ENCODE assay signal across 14 cellular contexts in genomic region chr5:38497946-38498345, GRCh38. TPM values are rescaled to one million over a fixed set of nuclear protein-coding genes. Genes with fewer than 3 reads are reported as not detected.
DNase-seq lines count a peak whose midpoint lies in the region; ATAC-seq, FAIRE-seq and TF ChIP-seq lines count a peak whose summit lies in the region.
"Had no signal": no experiment of that assay in that cellular context is flagged by ENCODE, and none has a peak within 500 bp of the region (broad histone marks: within the 10 kb centered on the region; RNA-seq: fewer than 3 reads in every experiment).

No MANE protein-coding gene starts in this region.

- no peak overlapping the region for H3K4me3 ChIP-seq in hepatocyte
- H3K4me3 ChIP-seq: thyroid gland had no signal

- no peak for TF ChIP-seq POLR2A in H54 (IDR thresholded peaks at IDR 0.05; ENCODE audit: low read depth, low read length)

- H4K20me1 ChIP-seq in hepatocyte (ENCODE audit: insufficient read depth, poor library complexity, severe bottlenecking): no peaks in the 10 kb centered on the region

- peak; percentile 10 for DNase-seq in ACHN
- DNase-seq in H54 (ENCODE audit: insufficient read length, low spot score): no peak
- DNase-seq in WTC11 (ENCODE audit: low spot score): no peak
- DNase-seq in hepatocyte (ENCODE audit: low spot score): peak; percentile 20
- no peak for DNase-seq in GM19240 (ENCODE audit: insufficient read length, low spot score)
- no peak for DNase-seq in naive thymus-derived CD8-positive, alpha-beta T cell
- DNase-seq in natural killer cell: no peak
- DNase-seq in NCI-H510A (lab: John Stamatoyannopoulos, UW): no peak
- DNase-seq: activated CD4-positive, CD25-positive, alpha-beta regulatory T cell; DMS79 treated with DMSO at 0.1 percent for 48 hours; foreskin melanocyte; NK-92 treated with Interleukin-12 subunit alpha and Interleukin-12 subunit beta, amount 100 ng/mL, for 24 hours; stimulated activated CD4-positive, alpha-beta T cell treated with anti-CD3 and anti-CD28 coated beads, Interleukin-1b, Interleukin-23, amount 100 ng/mL, for 48 hours; thyroid gland had no signal

- peak; percentile 94 for ATAC-seq in WTC11
- ATAC-seq in naive thymus-derived CD8-positive, alpha-beta T cell: no peak
- no peak for ATAC-seq in natural killer cell

- H3K27ac Mint-ChIP-seq in WTC11: no peak overlapping the region
- no peak overlapping the region for H3K27ac Mint-ChIP-seq in naive thymus-derived CD8-positive, alpha-beta T cell
- H3K27ac Mint-ChIP-seq in natural killer cell: no peak overlapping the region

- H3K4me3 Mint-ChIP-seq in WTC11: no peak overlapping the region
- no peak overlapping the region for H3K4me3 Mint-ChIP-seq in naive thymus-derived CD8-positive, alpha-beta T cell
- H3K4me3 Mint-ChIP-seq in natural killer cell: no peak overlapping the region

- H3K79me2 ChIP-seq in hepatocyte: no peaks in the 10 kb centered on the region

- no peaks in the 10 kb centered on the region for H3K9me2 ChIP-seq in hepatocyte (replicated peaks; ENCODE audit: insufficient read depth)

- peaks cover 10% of the 10 kb centered on the region for H3K4me1 Mint-ChIP-seq in WTC11
- H3K4me1 Mint-ChIP-seq in naive thymus-derived CD8-positive, alpha-beta T cell: no peaks in the 10 kb centered on the region
- H3K4me1 Mint-ChIP-seq in natural killer cell: no peaks in the 10 kb centered on the region

- no peak overlapping the region for H2AFZ ChIP-seq in hepatocyte

- no peaks in the 10 kb centered on the region for H3K4me1 ChIP-seq in hepatocyte (ENCODE audit: insufficient read depth)
- H3K4me1 ChIP-seq: thyroid gland had no signal

- TF ChIP-seq CTCF in WTC11 (IDR thresholded peaks at IDR 0.05) (no peak), hepatocyte (IDR thresholded peaks at IDR 0.05; ENCODE audit: poor library complexity) (peak; percentile 32), natural killer cell (IDR thresholded peaks at IDR 0.05) (no peak)

- H3K4me2 ChIP-seq in hepatocyte: no peak overlapping the region

- FAIRE-seq in H54 (lab: Jason Lieb, UNC): peak; percentile 41

- intact Hi-C loops in natural killer cell (cut with micrococcal nuclease): no loop called here

- CTCF ChIA-PET in WTC11 (lab: Charles Lee): interaction anchor here (1.4 kb wide), 1 partner anchor 56 kb away, joined by 9 read pairs; no protein-coding TSS in a partner anchor

- 71% methylated on average over 2 of the region's 2 CpGs for WGBS in hepatocyte (ENCODE audit: low lambda C conversion rate, missing lambda C conversion rate)

- no peaks in the 10 kb centered on the region for H3K36me3 ChIP-seq in hepatocyte (replicated peaks; ENCODE audit: insufficient read depth, low read depth)

- in situ Hi-C loops in ACHN (cut with HindIII; ENCODE audit: low pct_ligation_motif_present, low pct_unique_long_range_greater_than_20kb, low sequenced_read_pairs): no loop called here

- no peaks in the 10 kb centered on the region for H3K9me3 ChIP-seq in hepatocyte (ENCODE audit: low read depth)
- H3K9me3 ChIP-seq: thyroid gland had no signal

- POLR2A ChIA-PET in WTC11 (lab: Charles Lee): no interaction called here
- POLR2A ChIA-PET in naive thymus-derived CD8-positive, alpha-beta T cell (lab: Charles Lee): no interaction called here

- no peaks in the 10 kb centered on the region for H3K27me3 ChIP-seq in hepatocyte
- H3K27me3 ChIP-seq: thyroid gland had no signal

- no peaks in the 10 kb centered on the region for H3K27me3 Mint-ChIP-seq in WTC11 (ENCODE audit: low read depth)
- peaks cover 4 to 14% (median 13%) of the 10 kb centered on the region in 5 donors for H3K27me3 Mint-ChIP-seq in naive thymus-derived CD8-positive, alpha-beta T cell
- H3K27me3 Mint-ChIP-seq in natural killer cell (ENCODE audit: low read depth in 2 of 2): peaks cover 18 to 22% of the 10 kb centered on the region in 2 donors

- H3K36me3 Mint-ChIP-seq in WTC11 (peaks cover 9% of the 10 kb centered on the region), natural killer cell (no peaks in the 10 kb centered on the region)
- no peaks in the 10 kb centered on the region for H3K36me3 Mint-ChIP-seq in naive thymus-derived CD8-positive, alpha-beta T cell

- no peak overlapping the region for H3K27ac ChIP-seq in hepatocyte
- H3K27ac ChIP-seq: thyroid gland had no signal

- H3K9me3 Mint-ChIP-seq in WTC11 (no peaks in the 10 kb centered on the region), natural killer cell (no peaks in the 10 kb centered on the region)
- H3K9me3 Mint-ChIP-seq in naive thymus-derived CD8-positive, alpha-beta T cell: no peaks in the 10 kb centered on the region

TF ChIP-seq in WTC11, 78 proteins besides CTCF, POLR2A, EP300 and RAD21:
- TF ChIP-seq IRF1 (CRISPR knock-in tag; IDR thresholded peaks at IDR 0.05) (no peak), PRRX2 (CRISPR knock-in tag; IDR thresholded peaks at IDR 0.05) (no peak), ZNF425 (CRISPR knock-in tag; conservative IDR thresholded peaks at IDR 0.05) (no peak), ZNF512 (CRISPR knock-in tag; IDR thresholded peaks at IDR 0.05; ENCODE audit: borderline replicate concordance) (no peak), JUN (CRISPR knock-in tag; IDR thresholded peaks at IDR 0.05) (no peak)

RNA-seq across cellular contexts. Expression of gene LIFR, which starts 58.5 kb away (rescaled TPM):
- 12.9 to 14.4 TPM (median 13.7 TPM) in 3 replicates for total RNA-seq in WTC11 (2021)
- total RNA-seq in hepatocyte: 61.3 and 83.8 TPM in 2 replicates
- polyA plus RNA-seq in hepatocyte: 50.2 and 69.2 TPM in 2 replicates
- total RNA-seq in naive thymus-derived CD8-positive, alpha-beta T cell: not detected
- not detected for polyA plus RNA-seq in naive thymus-derived CD8-positive, alpha-beta T cell
- total RNA-seq in natural killer cell: not detected

Comparison
In these comparisons a context has a peak if more than half of its experiments do, and no peak if none do; other contexts are left out.
1. DNase-seq: peak in ACHN (single experiment) and hepatocyte (single experiment); none in H54 (single experiment), WTC11 (single experiment), GM19240 (single experiment), naive thymus-derived CD8-positive, alpha-beta T cell (0 of 10), natural killer cell (single experiment) and NCI-H510A (single experiment).
2. RNA of gene LIFR, which starts 58.5 kb away (total RNA-seq): 61.3 to 83.8 TPM in hepatocyte and 12.9 to 14.4 TPM in WTC11; not detected in natural killer cell and not detected in naive thymus-derived CD8-positive, alpha-beta T cell; every median in the first group is over 10 times any median in the second.